21 cellular contexts compared by ENCODE assay signal in the genomic region with DNA sequence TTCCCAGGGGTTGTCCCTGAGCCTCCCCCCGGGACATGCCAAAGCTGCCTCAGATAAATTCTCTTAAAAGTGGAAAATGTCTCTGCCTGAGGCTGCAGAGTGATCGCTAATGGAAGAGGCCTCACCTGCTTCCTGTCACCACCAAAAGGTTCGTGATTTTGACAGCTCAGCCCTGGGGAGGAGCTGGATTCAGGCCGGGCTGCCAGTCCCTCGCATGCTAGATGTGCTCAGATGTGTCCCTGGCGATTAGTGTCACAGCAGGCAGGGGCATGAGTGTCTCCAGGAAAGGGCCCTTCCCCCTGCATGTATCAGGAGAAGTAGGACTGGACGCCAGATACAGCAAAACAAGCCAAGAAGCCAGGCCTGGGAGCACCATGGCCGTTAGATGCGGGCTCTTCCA.
"Had no signal": no experiment of that assay in that cellular context is flagged by ENCODE, and none has a peak within 500 bp of the region (broad histone marks: within the 10 kb centered on the region; RNA-seq: fewer than 3 reads in every experiment).

No MANE protein-coding gene starts in this region.

- H3K27me3 ChIP-seq: body of pancreas, cardiac muscle cell, neural progenitor cell, spleen, upper lobe of left lung had no signal

- H3K27ac ChIP-seq: body of pancreas, cardiac muscle cell, heart right ventricle, lower lobe of right lung, neural progenitor cell, spleen, upper lobe of left lung, WERI-Rb-1 had no signal

- FAIRE-seq: keratinocyte, TTC549 had no signal

- H3K9me3 ChIP-seq: body of pancreas, heart right ventricle, lower lobe of right lung, upper lobe of left lung had no signal

- H2AFZ ChIP-seq: neural progenitor cell had no signal

- H3K36me3 ChIP-seq: cardiac muscle cell, heart right ventricle, lower lobe of right lung, neural progenitor cell, spleen, upper lobe of left lung, WERI-Rb-1 had no signal

- DNase-seq: activated CD4-positive, alpha-beta T cell treated with anti-CD3 and anti-CD28 coated beads, Interleukin-2, amount 10 ng/mL, durations not matched to agents 7 days and 5 days; activated CD4-positive, CD25-positive, alpha-beta regulatory T cell treated with anti-CD3 and anti-CD28 coated beads, Interleukin-2, amount 50 U/mL, for 72 hours; activated CD8-positive, alpha-beta memory T cell treated with anti-CD3 and anti-CD28 coated beads, Interleukin-2, amount 10 ng/mL, durations not matched to agents 7 days and 5 days; activated CD8-positive, alpha-beta T cell treated with anti-CD3 and anti-CD28 coated beads for 36 hours; activated gamma-delta T cell treated with Interleukin-2 at 50 U/mL for 16 hours; activated T-cell treated with anti-CD3 and anti-CD28 coated beads for 4 hours; anterior cingulate cortex; body of pancreas; heart right ventricle; left colon; lower lobe of right lung; naive thymus-derived CD4-positive, alpha-beta T cell; spleen; stimulated activated CD4-positive, alpha-beta T cell treated with anti-CD3 and anti-CD28 coated beads, Interleukin-4, amount 100 ng/mL, for 24 hours; stimulated activated naive CD8-positive, alpha-beta T cell treated with anti-CD3 and anti-CD28 coated beads, Interleukin-15, Interleukin-2, amounts not matched to agents 100 U/mL and 50 U/mL, for 24 hours; upper lobe of left lung; WERI-Rb-1 had no signal

- ATAC-seq: activated CD8-positive, alpha-beta memory T cell treated with anti-CD3 and anti-CD28 coated beads, Interleukin-2, amount 10 ng/mL, durations not matched to agents 7 days and 5 days; activated CD8-positive, alpha-beta T cell treated with anti-CD3 and anti-CD28 coated beads for 36 hours; body of pancreas; heart right ventricle; left colon; lower lobe of right lung; naive thymus-derived CD4-positive, alpha-beta T cell; stimulated activated naive CD8-positive, alpha-beta T cell treated with anti-CD3 and anti-CD28 coated beads, Interleukin-15, Interleukin-2, amounts not matched to agents 100 U/mL and 50 U/mL, for 24 hours had no signal

- H3K9ac ChIP-seq: neural progenitor cell had no signal

- H3K4me2 ChIP-seq: neural progenitor cell had no signal

- H3K4me1 ChIP-seq: heart right ventricle, lower lobe of right lung, neural progenitor cell, spleen, upper lobe of left lung had no signal

- H3K4me3 ChIP-seq: body of pancreas, cardiac muscle cell, heart right ventricle, lower lobe of right lung, neural progenitor cell, spleen, upper lobe of left lung had no signal
